In genomic region chr14:35061107-35061791, GRCh38 we compare ENCODE assay signal across 7 cellular contexts. TPM values are rescaled to one million over a fixed set of nuclear protein-coding genes. Genes with fewer than 3 reads are reported as not detected.
DNase-seq lines count a peak whose midpoint lies in the region; ATAC-seq, FAIRE-seq and TF ChIP-seq lines count a peak whose summit lies in the region.
"Not testable (repeated sequence)": the region's sequence is repeated elsewhere in the genome, so short reads cannot be mapped to it uniquely, and the experiment has no call there.

No MANE protein-coding gene starts in this region.

- H3K36me3 Mint-ChIP-seq in H9 (ENCODE audit: insufficient read depth in 1 of 3, low read depth in 3 of 3), result peaks cover 11 to 22% (median 18%) of the 10 kb centered on the region in 3 experiments
- peaks cover 41% of the 10 kb centered on the region for H3K36me3 Mint-ChIP-seq in activated CD4-positive, alpha-beta T cell treated with anti-CD3 and anti-CD28 coated beads, Interleukin-2, amount 10 ng/mL, durations not matched to agents 24 days and 14 days (ENCODE audit: low read depth)

- not testable (repeated sequence) for FAIRE-seq in pancreas (lab: Jason Lieb, UNC)

- H3K27ac ChIP-seq in H9 (ENCODE audit: insufficient read length, low read depth, low read length); colonic mucosa: not testable (repeated sequence)
- H3K27ac ChIP-seq in pancreas, result peak overlapping the region in 1 of 4 donors; percentile 3

- H3K9me3 ChIP-seq in H9 (ENCODE audit: control insufficient read depth, low read depth, low read length); colonic mucosa; pancreas: not testable (repeated sequence)

- not testable (repeated sequence) for H2AFZ ChIP-seq in H9 (ENCODE audit: low read length)

- H3K27me3 ChIP-seq in H9 (ENCODE audit: insufficient read depth, low read length); colonic mucosa; pancreas: not testable (repeated sequence)

- not testable (repeated sequence) for H3K4me1 ChIP-seq in H9 (ENCODE audit: insufficient read depth, low read length); colonic mucosa; pancreas

- not testable (repeated sequence) for H2BK15ac ChIP-seq in H9 (ENCODE audit: low read depth, low read length)

- not testable (repeated sequence) for H3K23ac ChIP-seq in H9 (ENCODE audit: insufficient read length, low read depth, low read length)

- H2AK5ac ChIP-seq in H9 (ENCODE audit: insufficient read length, low read length), result not testable (repeated sequence)

- intact Hi-C loops in activated CD4-positive, alpha-beta T cell treated with anti-CD3 and anti-CD28 coated beads, Interleukin-2, amount 10 ng/mL, durations not matched to agents 24 days and 14 days (cut with micrococcal nuclease); colonic mucosa (cut with DNase I); Right ventricle myocardium superior (cut with DNase I); pancreas (cut with DNase I): not testable (repeated sequence)

- H4K20me1 ChIP-seq in H9 (ENCODE audit: control insufficient read depth, insufficient read depth, insufficient read length), result not testable (repeated sequence)

- peaks cover 9 to 13% of the 10 kb centered on the region in 2 experiments for H3K4me1 Mint-ChIP-seq in H9
- peaks cover 14% of the 10 kb centered on the region for H3K4me1 Mint-ChIP-seq in activated CD4-positive, alpha-beta T cell treated with anti-CD3 and anti-CD28 coated beads, Interleukin-2, amount 10 ng/mL, durations not matched to agents 24 days and 14 days

- not testable (repeated sequence) for H3K4me2 ChIP-seq in H9 (ENCODE audit: insufficient read depth, insufficient read length, low read length)

- H3K4me3 ChIP-seq in colonic mucosa, pancreas: not testable (repeated sequence)

- TF ChIP-seq CTCF in H9 (conservative IDR thresholded peaks at IDR 0.05); colonic mucosa (IDR thresholded peaks at IDR 0.05); pancreas (IDR thresholded peaks at IDR 0.05): not testable (repeated sequence)

- not testable (repeated sequence) for H3K79me2 ChIP-seq in H9 (ENCODE audit: insufficient read depth, low read length)

- not testable (repeated sequence) for H3T11ph ChIP-seq in H9 (ENCODE audit: low read length)

- not testable (repeated sequence) for H3K4ac ChIP-seq in H9 (ENCODE audit: low read depth, low read length)

- not testable (repeated sequence) for H3K56ac ChIP-seq in H9 (ENCODE audit: insufficient read length, low read depth, low read length)

- not testable (repeated sequence) for H3K4me3 Mint-ChIP-seq in H9; activated CD4-positive, alpha-beta T cell treated with anti-CD3 and anti-CD28 coated beads, Interleukin-2, amount 10 ng/mL, durations not matched to agents 24 days and 14 days

- H2BK5ac ChIP-seq in H9 (ENCODE audit: insufficient read length, low read length), result not testable (repeated sequence)

- H2BK120ac ChIP-seq in H9 (ENCODE audit: low read depth, low read length, poor library complexity, severe bottlenecking), result not testable (repeated sequence)

- not testable (repeated sequence) for H3K14ac ChIP-seq in H9 (ENCODE audit: insufficient read depth, low read length)

- H3K79me1 ChIP-seq in H9 (ENCODE audit: insufficient read depth, low read depth, low read length, poor library complexity, severe bottlenecking), result not testable (repeated sequence)

- H3K9ac ChIP-seq in H9 (ENCODE audit: extremely low read depth, insufficient read length, low read length), result not testable (repeated sequence)
- peak overlapping the region in 1 of 2 donors; percentile 5 for H3K9ac ChIP-seq in colonic mucosa (ENCODE audit: low read depth in 2 of 2, low read length in 2 of 2)

- H3K27ac Mint-ChIP-seq in H9, result peak overlapping the region in 1 of 3 experiments; percentile 89; a peak in 2 of 7 replicates
- H3K27ac Mint-ChIP-seq in activated CD4-positive, alpha-beta T cell treated with anti-CD3 and anti-CD28 coated beads, Interleukin-2, amount 10 ng/mL, durations not matched to agents 24 days and 14 days, result peak overlapping the region; percentile 20

- no CpG with 5 or more reads among the region's 2 CpGs for WGBS in H9 (ENCODE audit: extremely low coverage, insufficient read length, low lambda C conversion rate)
- 65 to 73% methylated on average over 2 of the region's 2 CpGs for WGBS in pancreas, 2 donors

- not testable (repeated sequence) for H4K8ac ChIP-seq in H9 (replicated peaks; ENCODE audit: insufficient read length, low read depth, low read length)

- not testable (repeated sequence) for H3K23me2 ChIP-seq in H9 (ENCODE audit: insufficient read length, low read depth, low read length, poor library complexity, severe bottlenecking)

- H3K18ac ChIP-seq in H9 (ENCODE audit: insufficient read length, low read depth, low read length), result not testable (repeated sequence)

- not testable (repeated sequence) for H2BK12ac ChIP-seq in H9 (ENCODE audit: insufficient read length, low read depth, low read length)

- not testable (repeated sequence) for H3K9me3 Mint-ChIP-seq in H9; activated CD4-positive, alpha-beta T cell treated with anti-CD3 and anti-CD28 coated beads, Interleukin-2, amount 10 ng/mL, durations not matched to agents 24 days and 14 days

- peak; percentile 52 for DNase-seq in H9
- peak; percentile 40 for DNase-seq in NCI-H2029 treated with DMSO at 0.1 percent for 48 hours (lab: John Stamatoyannopoulos, UW)
- DNase-seq in activated CD4-positive, alpha-beta T cell treated with anti-CD3 and anti-CD28 coated beads, Interleukin-2, amount 10 ng/mL, durations not matched to agents 24 days and 14 days, result not testable (repeated sequence)
- DNase-seq in colonic mucosa, result peak; percentile 80
- DNase-seq in Right ventricle myocardium superior, result peak; percentile 60
- peak; percentile 45 for DNase-seq in kidney tubule cell (ENCODE audit: low spot score)
- peak in 3 of 6 donors; percentile 26 to 66 (median 54) for DNase-seq in pancreas

- H4K91ac ChIP-seq in H9 (ENCODE audit: insufficient read length, low read depth, low read length), result not testable (repeated sequence)

- ATAC-seq in Right ventricle myocardium superior (ENCODE audit: poor library complexity) (peak; percentile 90), pancreas (peak; percentile 73 to 93 (median 88))

- H3K27me3 Mint-ChIP-seq in H9 (ENCODE audit: low read depth); activated CD4-positive, alpha-beta T cell treated with anti-CD3 and anti-CD28 coated beads, Interleukin-2, amount 10 ng/mL, durations not matched to agents 24 days and 14 days: not testable (repeated sequence)

- H3K36me3 ChIP-seq in colonic mucosa, pancreas: not testable (repeated sequence)

- H4K5ac ChIP-seq in H9 (ENCODE audit: insufficient read length, low read depth, low read length), result not testable (repeated sequence)

- not testable (repeated sequence) for H2BK20ac ChIP-seq in H9 (ENCODE audit: low read depth, low read length, poor library complexity, severe bottlenecking)

RNA-seq across cellular contexts. Expression of gene FAM177A1, which starts 15.2 kb away (rescaled TPM):
- total RNA-seq in H9 (2021) (40.5 and 43.1 TPM in 2 replicates), colonic mucosa (100 to 1,000 TPM; 114 to 153 TPM), Right ventricle myocardium superior (52.8 TPM), pancreas (10 to 100 TPM; 21.3 to 32.9 (median 31.9) TPM)
- 37.9 and 41.6 TPM in 2 replicates for total RNA-seq in activated CD4-positive, alpha-beta T cell treated with anti-CD3 and anti-CD28 coated beads, Interleukin-2, amount 10 ng/mL, durations not matched to agents 24 days and 14 days
- 10 to 100 TPM; 31.7 to 32.3 TPM for polyA plus RNA-seq in pancreas
